ENCODE assay signal across 22 cellular contexts in genomic region chr7:81743665-81744064, GRCh38. TPM values are rescaled to one million over a fixed set of nuclear protein-coding genes. Genes with fewer than 3 reads are reported as not detected.
"Had no signal": no experiment of that assay in that cellular context is flagged by ENCODE, and none has a peak within 500 bp of the region (broad histone marks: within the 10 kb centered on the region; RNA-seq: fewer than 3 reads in every experiment).

No MANE protein-coding gene starts in this region.

- H3K27me3 Mint-ChIP-seq: activated CD4-positive, alpha-beta memory T cell treated with anti-CD3 and anti-CD28 coated beads for 36 hours; activated naive CD4-positive, alpha-beta T cell treated with anti-CD3 and anti-CD28 coated beads, Interleukin-2, amount 10 ng/mL, durations not matched to agents 7 days and 5 days; activated naive CD8-positive, alpha-beta T cell treated with anti-CD3 and anti-CD28 coated beads for 36 hours had no signal

- H3K36me3 ChIP-seq: brain microvascular endothelial cell, cardiac muscle cell, SJSA1 had no signal

- H3K4me1 ChIP-seq: SJSA1 had no signal

- FAIRE-seq: RCC 7860 had no signal

- H3K27ac Mint-ChIP-seq: activated CD4-positive, alpha-beta memory T cell treated with anti-CD3 and anti-CD28 coated beads for 36 hours; activated naive CD4-positive, alpha-beta T cell treated with anti-CD3 and anti-CD28 coated beads, Interleukin-2, amount 10 ng/mL, durations not matched to agents 7 days and 5 days; activated naive CD8-positive, alpha-beta T cell treated with anti-CD3 and anti-CD28 coated beads for 36 hours; activated T-helper 2 cell treated with anti-CD3 and anti-CD28 coated beads, Interferon-gamma antibody, Interleukin-2, Interleukin-4, amounts not matched to agents 10 μg/mL and 5 μg/mL and 100 μg/mL, durations not matched to agents 14 hours and 24 hours and 36 hours had no signal

- H3K4me3 ChIP-seq: cardiac muscle cell, SJSA1 had no signal

- DNase-seq: activated CD4-positive, alpha-beta memory T cell treated with anti-CD3 and anti-CD28 coated beads for 36 hours; activated CD4-positive, alpha-beta T cell treated with anti-CD3 and anti-CD28 coated beads for 48 hours; activated CD4-positive, CD25-positive, alpha-beta regulatory T cell treated with anti-CD3 and anti-CD28 coated beads, Interleukin-2, amount 50 U/mL, for 72 hours; activated CD8-positive, alpha-beta memory T cell treated with anti-CD3 and anti-CD28 coated beads for 24 hours; activated gamma-delta T cell treated with Interleukin-2 at 50 U/mL for 16 hours; activated naive CD4-positive, alpha-beta T cell treated with anti-CD3 and anti-CD28 coated beads, Interleukin-2, amount 10 ng/mL, durations not matched to agents 7 days and 5 days; activated naive CD8-positive, alpha-beta T cell treated with anti-CD3 and anti-CD28 coated beads for 36 hours; activated T-cell treated with anti-CD3 and anti-CD28 coated beads for 4 hours; activated T-cell treated with anti-CD3 and anti-CD28 coated beads, Interleukin-2, amount 50 U/mL, for 48 hours; brain microvascular endothelial cell; NCI-H1105 treated with DMSO at 0.1 percent for 48 hours; NCI-H1436 treated with DMSO at 0.1 percent for 48 hours; NCI-H187; NCI-H2081; NCI-H510A treated with DMSO at 0.1 percent for 48 hours; SHP77; SW 1271 had no signal

- H3K4me1 Mint-ChIP-seq: activated naive CD4-positive, alpha-beta T cell treated with anti-CD3 and anti-CD28 coated beads, Interleukin-2, amount 10 ng/mL, durations not matched to agents 7 days and 5 days; activated naive CD8-positive, alpha-beta T cell treated with anti-CD3 and anti-CD28 coated beads for 36 hours had no signal

- H3K27me3 ChIP-seq: brain microvascular endothelial cell, cardiac muscle cell, SJSA1 had no signal

- H3K9me3 Mint-ChIP-seq: activated naive CD4-positive, alpha-beta T cell treated with anti-CD3 and anti-CD28 coated beads, Interleukin-2, amount 10 ng/mL, durations not matched to agents 7 days and 5 days; activated T-helper 2 cell treated with anti-CD3 and anti-CD28 coated beads, Interferon-gamma antibody, Interleukin-2, Interleukin-4, amounts not matched to agents 10 μg/mL and 5 μg/mL and 100 μg/mL, durations not matched to agents 14 hours and 24 hours and 36 hours had no signal

- H3K4me3 Mint-ChIP-seq: activated CD4-positive, alpha-beta memory T cell treated with anti-CD3 and anti-CD28 coated beads for 36 hours; activated naive CD4-positive, alpha-beta T cell treated with anti-CD3 and anti-CD28 coated beads, Interleukin-2, amount 10 ng/mL, durations not matched to agents 7 days and 5 days; activated naive CD8-positive, alpha-beta T cell treated with anti-CD3 and anti-CD28 coated beads for 36 hours had no signal

- ATAC-seq: SK-N-SH treated with all-trans-retinoic acid at 6 μM for 48 hours had no signal

- H3K27ac ChIP-seq: brain microvascular endothelial cell, cardiac muscle cell, SJSA1 had no signal

- H3K9me3 ChIP-seq: SJSA1 had no signal

- H3K36me3 Mint-ChIP-seq: activated CD4-positive, alpha-beta memory T cell treated with anti-CD3 and anti-CD28 coated beads for 36 hours; activated naive CD4-positive, alpha-beta T cell treated with anti-CD3 and anti-CD28 coated beads, Interleukin-2, amount 10 ng/mL, durations not matched to agents 7 days and 5 days; activated naive CD8-positive, alpha-beta T cell treated with anti-CD3 and anti-CD28 coated beads for 36 hours had no signal

RNA-seq across cellular contexts. Expression of gene HGF, which starts 26.2 kb away (rescaled TPM):
- total RNA-seq: activated CD4-positive, alpha-beta memory T cell treated with anti-CD3 and anti-CD28 coated beads for 36 hours; activated naive CD8-positive, alpha-beta T cell treated with anti-CD3 and anti-CD28 coated beads for 36 hours; activated T-helper 2 cell treated with anti-CD3 and anti-CD28 coated beads, Interferon-gamma antibody, Interleukin-2, Interleukin-4, amounts not matched to agents 10 μg/mL and 5 μg/mL and 100 μg/mL, durations not matched to agents 14 hours and 24 hours and 36 hours had no signal
